27 cellular contexts compared by ENCODE assay signal in the genomic region with DNA sequence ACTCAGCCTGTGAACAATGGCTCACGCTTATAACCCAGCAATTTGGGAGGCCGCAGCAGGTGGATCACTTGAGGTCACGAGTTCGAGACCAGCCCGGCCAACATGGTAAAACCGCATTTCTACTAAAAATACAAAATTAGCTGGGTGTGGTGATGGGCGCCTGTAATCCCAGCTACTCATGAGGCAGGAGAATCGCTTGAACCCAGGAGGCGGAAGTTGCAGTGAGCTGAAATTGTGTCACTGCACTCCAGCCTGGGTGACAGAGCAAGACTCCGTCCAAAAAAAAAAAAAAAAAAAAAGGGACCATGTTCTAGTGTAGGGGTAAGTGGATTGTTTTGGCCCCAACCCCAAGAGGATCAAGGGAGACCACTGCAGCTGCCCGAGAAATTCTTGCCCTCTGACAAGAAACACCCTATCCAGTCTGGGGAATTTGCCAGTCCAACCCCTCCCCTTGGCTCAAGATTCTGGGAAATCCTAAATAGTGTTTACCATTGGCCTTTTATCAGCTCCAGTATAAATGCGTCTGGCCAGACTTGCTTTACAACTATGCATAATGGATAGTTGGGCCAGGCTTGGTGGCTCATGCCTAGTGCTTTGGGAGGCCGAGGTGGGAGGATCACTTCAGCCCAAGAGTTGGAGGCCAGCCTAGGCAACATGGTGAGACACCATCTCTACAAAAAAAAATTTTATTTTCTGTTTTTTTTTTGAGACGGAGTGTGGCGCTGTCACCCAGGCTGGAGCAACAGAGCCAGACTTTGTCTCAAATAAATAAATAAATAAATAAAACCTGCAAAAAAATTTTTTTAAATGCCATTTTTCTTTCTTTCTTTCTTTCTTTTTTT. TPM values are rescaled to one million over a fixed set of nuclear protein-coding genes. Genes with fewer than 3 reads are reported as not detected.
DNase-seq lines count a peak whose midpoint lies in the region; ATAC-seq, FAIRE-seq and TF ChIP-seq lines count a peak whose summit lies in the region.
"Had no signal": no experiment of that assay in that cellular context is flagged by ENCODE, and none has a peak within 500 bp of the region (broad histone marks: within the 10 kb centered on the region; RNA-seq: fewer than 3 reads in every experiment).

No MANE protein-coding gene starts in this region.

- H3K27ac ChIP-seq in RWPE1 (peak overlapping the region; percentile 90), fibroblast of lung (ENCODE audit: insufficient read depth, low read length) (no peak overlapping the region), endodermal cell (ENCODE audit: low read depth, low read length) (no peak overlapping the region)
- H3K27ac ChIP-seq: cardiac muscle cell, uterus had no signal

- intact Hi-C loops in Calu3 (cut with micrococcal nuclease; ENCODE audit: unreplicated experiment) (no loop called here), mucosa of descending colon (cut with DNase I, micrococcal nuclease) (no loop called here), left cardiac atrium (cut with DNase I) (no loop called here)

- H3K9me3 Mint-ChIP-seq in Calu3 (ENCODE audit: low read depth, unreplicated experiment) = no peaks in the 10 kb centered on the region
- H3K9me3 Mint-ChIP-seq in endodermal cell = no peaks in the 10 kb centered on the region
- H3K9me3 Mint-ChIP-seq: activated CD4-positive, alpha-beta T cell treated with anti-CD3 and anti-CD28 coated beads, Interleukin-2, amount 10 ng/mL, durations not matched to agents 24 days and 14 days; activated T-helper 2 cell treated with anti-CD3 and anti-CD28 coated beads, Interferon-gamma antibody, Interleukin-2, Interleukin-4, amounts not matched to agents 10 μg/mL and 5 μg/mL and 100 μg/mL, durations not matched to agents 14 hours and 24 hours and 36 hours; CD4-positive, alpha-beta T cell; nephron had no signal

- no peak overlapping the region for H3K4me3 Mint-ChIP-seq in Calu3 (ENCODE audit: low read depth, unreplicated experiment)
- H3K4me3 Mint-ChIP-seq in endodermal cell = no peak overlapping the region
- H3K4me3 Mint-ChIP-seq: activated CD4-positive, alpha-beta T cell treated with anti-CD3 and anti-CD28 coated beads, Interleukin-2, amount 10 ng/mL, durations not matched to agents 24 days and 14 days; CD4-positive, alpha-beta T cell; nephron had no signal

- no peaks in the 10 kb centered on the region for H3K9me3 ChIP-seq in fibroblast of lung (ENCODE audit: control insufficient read depth, insufficient read depth, low read depth, low read length)
- no peaks in the 10 kb centered on the region for H3K9me3 ChIP-seq in mucosa of descending colon
- no peaks in the 10 kb centered on the region for H3K9me3 ChIP-seq in endodermal cell (ENCODE audit: control insufficient read depth, low read length)
- H3K9me3 ChIP-seq: uterus had no signal

- H3K4me1 ChIP-seq in fibroblast of lung (ENCODE audit: control insufficient read depth, extremely low read depth, insufficient read depth, low read length) (peaks cover 8% of the 10 kb centered on the region), mucosa of descending colon (ENCODE audit: low read depth) (peaks cover 8% of the 10 kb centered on the region), endodermal cell (ENCODE audit: control insufficient read depth, insufficient read depth, low read length) (no peaks in the 10 kb centered on the region)
- H3K4me1 ChIP-seq: uterus had no signal

- peaks cover 8% of the 10 kb centered on the region for H3K4me1 Mint-ChIP-seq in Calu3 (ENCODE audit: low read depth, unreplicated experiment)
- H3K4me1 Mint-ChIP-seq in endodermal cell = peaks cover 3% of the 10 kb centered on the region

- H3K36me3 ChIP-seq in fibroblast of lung (ENCODE audit: control insufficient read depth, insufficient read depth, low read length) = no peaks in the 10 kb centered on the region
- H3K36me3 ChIP-seq in mucosa of descending colon (ENCODE audit: low read depth) = no peaks in the 10 kb centered on the region
- H3K36me3 ChIP-seq in endodermal cell (ENCODE audit: control insufficient read depth, insufficient read depth, low read length) = no peaks in the 10 kb centered on the region
- H3K36me3 ChIP-seq: cardiac muscle cell, uterus had no signal

- no peak overlapping the region for H3K27ac Mint-ChIP-seq in Calu3 (ENCODE audit: unreplicated experiment)
- H3K27ac Mint-ChIP-seq in endodermal cell = no peak overlapping the region
- H3K27ac Mint-ChIP-seq: activated CD4-positive, alpha-beta T cell treated with anti-CD3 and anti-CD28 coated beads, Interleukin-2, amount 10 ng/mL, durations not matched to agents 24 days and 14 days; activated T-helper 2 cell treated with anti-CD3 and anti-CD28 coated beads, Interferon-gamma antibody, Interleukin-2, Interleukin-4, amounts not matched to agents 10 μg/mL and 5 μg/mL and 100 μg/mL, durations not matched to agents 14 hours and 24 hours and 36 hours; CD4-positive, alpha-beta T cell; nephron; progenitor cell of endocrine pancreas had no signal

- H3K9ac ChIP-seq in fibroblast of lung (ENCODE audit: insufficient read depth, low read length) (no peak overlapping the region), endodermal cell (ENCODE audit: extremely low read depth, low read length, poor library complexity, severe bottlenecking) (no peak overlapping the region)

- ATAC-seq in mucosa of descending colon (peak; percentile 26), left cardiac atrium (no peak)
- ATAC-seq: Right ventricle myocardium inferior had no signal

- H3K27me3 ChIP-seq in fibroblast of lung (ENCODE audit: control insufficient read depth, insufficient read depth, low read length) (no peaks in the 10 kb centered on the region), endodermal cell (ENCODE audit: control insufficient read depth, insufficient read depth, low read length, poor library complexity, severe bottlenecking) (peaks cover 14% of the 10 kb centered on the region)
- H3K27me3 ChIP-seq: uterus had no signal

- TF ChIP-seq CTCF in Calu3 (IDR thresholded peaks at IDR 0.05; ENCODE audit: unreplicated experiment) = no peak
- no peak for TF ChIP-seq CTCF in RWPE1 (conservative IDR thresholded peaks at IDR 0.05; ENCODE audit: low read depth)
- TF ChIP-seq CTCF in fibroblast of lung (conservative IDR thresholded peaks at IDR 0.05 in 1 of 2, IDR thresholded peaks at IDR 0.05 in 1 of 2; ENCODE audit: low read depth in 1 of 2, low read length in 2 of 2) = no peak
- no peak for TF ChIP-seq CTCF in mucosa of descending colon (IDR thresholded peaks at IDR 0.05)
- TF ChIP-seq CTCF in endodermal cell (conservative IDR thresholded peaks at IDR 0.05) = no peak

- H4K20me1 ChIP-seq in fibroblast of lung (ENCODE audit: control insufficient read depth, extremely low read depth, insufficient read depth, low read length) = no peaks in the 10 kb centered on the region

- POLR2A ChIA-PET in RWPE1 (lab: Yijun Ruan, JAX; ENCODE audit: low non-redundant PET) = no interaction called here

- H3K27me3 Mint-ChIP-seq in Calu3 (ENCODE audit: unreplicated experiment) (no peaks in the 10 kb centered on the region), endodermal cell (ENCODE audit: insufficient read depth) (peaks cover 23% of the 10 kb centered on the region)
- H3K27me3 Mint-ChIP-seq: CD4-positive, alpha-beta T cell had no signal

- FAIRE-seq in GM19239 (lab: Jason Lieb, UNC) = no peak
- FAIRE-seq: islet of Langerhans had no signal

- H2AFZ ChIP-seq in fibroblast of lung (ENCODE audit: low read length) = no peak overlapping the region

- 89 to 97% methylated on average over 8 to 14 of the region's 15 CpGs for whole genome bisulfite sequencing in endodermal cell (ENCODE audit: insufficient coverage in 1 of 2, insufficient read length in 1 of 2), 2 experiments

- H3K4me3 ChIP-seq in fibroblast of lung (replicated peaks in 1 of 4; ENCODE audit: control extremely low read depth in 1 of 4, insufficient read depth in 1 of 4, low read depth in 3 of 4, low read length in 4 of 4) (no peak overlapping the region), mucosa of descending colon (no peak overlapping the region), endodermal cell (ENCODE audit: low read length) (no peak overlapping the region)
- H3K4me3 ChIP-seq: cardiac muscle cell, smooth muscle cell, uterus had no signal

- BruUV-seq in Calu3 (replicated peaks; lab: Mats Ljungman, UMichigan) = no TSS peak

- no peaks in the 10 kb centered on the region for H3K79me2 ChIP-seq in fibroblast of lung (ENCODE audit: control insufficient read depth, insufficient read depth, low read length)

- H3K4me2 ChIP-seq in fibroblast of lung (ENCODE audit: extremely low read depth, insufficient read depth, low read length) = no peak overlapping the region
- H3K4me2 ChIP-seq: smooth muscle cell had no signal

- DNase-seq in Calu3 (peak; percentile 39), RWPE1 (ENCODE audit: low spot score) (no peak), fibroblast of lung (ENCODE audit: low read depth in 2 of 2) (peak; percentile 58 to 84), mucosa of descending colon (no peak), GM19239 (ENCODE audit: insufficient read length, low spot score) (no peak), OCI-M2 (lab: John Stamatoyannopoulos, UW; ENCODE audit: unreplicated experiment) (no peak), endodermal cell (no peak), left cardiac atrium (no peak)
- DNase-seq: activated CD4-positive, alpha-beta T cell treated with anti-CD3 and anti-CD28 coated beads, Interleukin-2, amount 10 ng/mL, durations not matched to agents 24 days and 14 days; CD4-positive, alpha-beta T cell; DMS79 treated with DMSO at 0.1 percent for 48 hours; NCI-H1092; NCI-H2081 treated with DMSO at 0.1 percent for 48 hours; NCI-H524; stimulated activated CD4-positive, alpha-beta T cell treated with anti-CD3 and anti-CD28 coated beads, Interleukin-4, amount 100 ng/mL, for 24 hours; T-helper 1 cell; uterus had no signal

- H3K36me3 Mint-ChIP-seq in Calu3 (ENCODE audit: insufficient read depth, unreplicated experiment) = peaks cover 35% of the 10 kb centered on the region
- H3K36me3 Mint-ChIP-seq in endodermal cell (ENCODE audit: low read depth) = peaks cover 2% of the 10 kb centered on the region

- CTCF ChIA-PET in Calu3 (lab: Charles Lee) (interaction anchor here (0.7 to 1.6 kb wide), 3 partner anchors 10 to 85 kb away, joined by 3 to 4 read pairs (median 3); no protein-coding TSS in a partner anchor), RWPE1 (lab: Yijun Ruan, JAX) (no interaction called here)

RNA-seq across cellular contexts. Expression of a gene that starts 5.1 kb away (rescaled TPM):
- total RNA-seq in Calu3 (2022) = 2.1 and 5.3 TPM in 2 replicates
- total RNA-seq in fibroblast of lung = 0.17 TPM in 1 of 2 replicates, not detected in the other
- 0.08 TPM in 1 of 2 replicates, not detected in the other for polyA plus RNA-seq in fibroblast of lung
- 0.15 and 0.21 TPM in 2 replicates for polyA plus RNA-seq in fibroblast of lung (2012)
- polyA minus RNA-seq in fibroblast of lung (ENCODE audit: low replicate concordance) = not detected in 2 replicates
- under 1 TPM in 1 of 3 donors, not detected in 2; 0.52 TPM for total RNA-seq in mucosa of descending colon
- 1 to 10 TPM in 1 of 2 donors, under 1 TPM in 1; 0.44 to 2.3 TPM for total RNA-seq in endodermal cell
- 1.2 TPM for polyA plus RNA-seq in endodermal cell (2013, experiment 1 of 2)
- 1.2 TPM for polyA plus RNA-seq in endodermal cell (2013, experiment 2 of 2)
- not detected for total RNA-seq in left cardiac atrium
- total RNA-seq: activated T-helper 2 cell treated with anti-CD3 and anti-CD28 coated beads, Interferon-gamma antibody, Interleukin-2, Interleukin-4, amounts not matched to agents 10 μg/mL and 5 μg/mL and 100 μg/mL, durations not matched to agents 14 hours and 24 hours and 36 hours; dermis microvascular lymphatic vessel endothelial cell; Right ventricle myocardium inferior had no signal

RNA-seq across cellular contexts. Expression of a gene that starts 26.3 kb away (rescaled TPM):
- total RNA-seq in Calu3 (2022) (141 and 147 TPM in 2 replicates), fibroblast of lung (106 and 194 TPM in 2 replicates), mucosa of descending colon (100 to 1,000 TPM in 2 of 3 donors, 10 to 100 TPM in 1; 90.2 to 128 (median 125) TPM), endodermal cell (100 to 1,000 TPM; 172 to 184 TPM), left cardiac atrium (10 to 100 TPM; 28.8 to 36.1 TPM)
- 70.1 and 90.3 TPM in 2 replicates for polyA plus RNA-seq in fibroblast of lung
- 213 and 301 TPM in 2 replicates for polyA plus RNA-seq in fibroblast of lung (2012)
- polyA minus RNA-seq in fibroblast of lung (ENCODE audit: low replicate concordance) = 129 and 283 TPM in 2 replicates
- polyA plus RNA-seq in endodermal cell (2013, experiment 1 of 2) = 129 TPM
- polyA plus RNA-seq in endodermal cell (2013, experiment 2 of 2) = 117 TPM

RNA-seq across cellular contexts. Expression of a gene that starts 28.3 kb away (rescaled TPM):
- 162 and 173 TPM in 2 replicates for total RNA-seq in Calu3 (2022)
- total RNA-seq in fibroblast of lung = 130 and 137 TPM in 2 replicates
- 101 and 129 TPM in 2 replicates for polyA plus RNA-seq in fibroblast of lung
- polyA plus RNA-seq in fibroblast of lung (2012) = 179 and 237 TPM in 2 replicates
- polyA minus RNA-seq in fibroblast of lung (ENCODE audit: low replicate concordance) = 127 and 321 TPM in 2 replicates
- total RNA-seq in mucosa of descending colon = 100 to 1,000 TPM; 171 to 219 (median 205) TPM
- total RNA-seq in endodermal cell = 100 to 1,000 TPM; 177 to 222 TPM
- 154 TPM for polyA plus RNA-seq in endodermal cell (2013, experiment 1 of 2)
- 139 TPM for polyA plus RNA-seq in endodermal cell (2013, experiment 2 of 2)
- 100 to 1,000 TPM; 279 to 342 TPM for total RNA-seq in left cardiac atrium

RNA-seq across cellular contexts. Expression of a gene that starts 29.8 kb away (rescaled TPM):
- total RNA-seq in Calu3 (2022) (not detected in 2 replicates), fibroblast of lung (0.51 and 0.83 TPM in 2 replicates), mucosa of descending colon (under 1 TPM in 1 of 3 donors, not detected in 2; 0.32 TPM), endodermal cell (1 to 10 TPM; 1.2 to 2.1 TPM), left cardiac atrium (under 1 TPM in 1 of 2 donors, not detected in 1; 0.50 TPM)
- 0.10 and 0.28 TPM in 2 replicates for polyA plus RNA-seq in fibroblast of lung
- 0.19 and 0.24 TPM in 2 replicates for polyA plus RNA-seq in fibroblast of lung (2012)
- 0.63 TPM in 1 of 2 replicates, not detected in the other for polyA minus RNA-seq in fibroblast of lung (ENCODE audit: low replicate concordance)
- polyA plus RNA-seq in endodermal cell (2013, experiment 1 of 2) = not detected
- not detected for polyA plus RNA-seq in endodermal cell (2013, experiment 2 of 2)
- total RNA-seq: activated CD4-positive, alpha-beta T cell treated with anti-CD3 and anti-CD28 coated beads, Interleukin-2, amount 10 ng/mL, durations not matched to agents 24 days and 14 days; activated T-helper 2 cell treated with anti-CD3 and anti-CD28 coated beads, Interferon-gamma antibody, Interleukin-2, Interleukin-4, amounts not matched to agents 10 μg/mL and 5 μg/mL and 100 μg/mL, durations not matched to agents 14 hours and 24 hours and 36 hours; CD4-positive, alpha-beta T cell; epithelial cell of proximal tubule; mesenteric fat pad; Right ventricle myocardium inferior; smooth muscle cell had no signal

RNA-seq across cellular contexts. Expression of a gene that starts 36.7 kb away (rescaled TPM):
- total RNA-seq in Calu3 (2022) = 1,459 and 1,979 TPM in 2 replicates
- total RNA-seq in fibroblast of lung = 6,440 and 8,266 TPM in 2 replicates
- polyA plus RNA-seq in fibroblast of lung = 1,844 and 2,689 TPM in 2 replicates
- polyA plus RNA-seq in fibroblast of lung (2012) = 6,095 and 7,901 TPM in 2 replicates
- polyA minus RNA-seq in fibroblast of lung (ENCODE audit: low replicate concordance) = 6,558 and 6,655 TPM in 2 replicates
- total RNA-seq in mucosa of descending colon = 1,000 to 10,000 TPM; 1,659 to 1,792 (median 1,691) TPM
- 1,000 to 10,000 TPM; 1,784 to 3,181 TPM for total RNA-seq in endodermal cell
- polyA plus RNA-seq in endodermal cell (2013, experiment 1 of 2) = 1,418 TPM
- polyA plus RNA-seq in endodermal cell (2013, experiment 2 of 2) = 1,365 TPM
- total RNA-seq in left cardiac atrium = 1,000 to 10,000 TPM; 1,813 to 2,086 TPM

Comparison
In these comparisons a context has a peak if more than half of its experiments do, and no peak if none do; other contexts are left out.
1. DNase-seq: peak in Calu3 (single experiment) and fibroblast of lung (2 of 2); none in RWPE1 (single experiment), mucosa of descending colon (0 of 3), GM19239 (single experiment), OCI-M2 (single experiment), endodermal cell (single experiment) and left cardiac atrium (single experiment).